Comparison of ENCODE assay signal across 18 cellular contexts in genomic region chr1:168386492-168386891, GRCh38.
DNase-seq lines count a peak whose midpoint lies in the region; ATAC-seq and TF ChIP-seq lines count a peak whose summit lies in the region.
"Had no signal": no experiment of that assay in that cellular context is flagged by ENCODE, and none has a peak within 500 bp of the region (broad histone marks: within the 10 kb centered on the region; RNA-seq: fewer than 3 reads in every experiment).

No MANE protein-coding gene starts in this region.

- no peak overlapping the region for H3K4me3 Mint-ChIP-seq in activated CD8-positive, alpha-beta T cell treated with anti-CD3 and anti-CD28 coated beads for 36 hours
- H3K4me3 Mint-ChIP-seq in activated CD8-positive, alpha-beta T cell treated with anti-CD3 and anti-CD28 coated beads, Interleukin-2, amount 10 ng/mL, durations not matched to agents 7 days and 5 days: no peak overlapping the region
- peak overlapping the region in 1 of 2 donors; percentile 76 for H3K4me3 Mint-ChIP-seq in effector memory CD8-positive, alpha-beta T cell
- H3K4me3 Mint-ChIP-seq in stimulated activated effector memory CD8-positive, alpha-beta T cell treated with anti-CD3 and anti-CD28 coated beads, Interleukin-12 subunit alpha, Interleukin-12 subunit beta, amount 100 ng/mL, for 72 hours: peak overlapping the region; percentile 62

- no peaks in the 10 kb centered on the region for H3K9me3 Mint-ChIP-seq in activated CD8-positive, alpha-beta T cell treated with anti-CD3 and anti-CD28 coated beads for 36 hours
- H3K9me3 Mint-ChIP-seq in activated CD8-positive, alpha-beta T cell treated with anti-CD3 and anti-CD28 coated beads, Interleukin-2, amount 10 ng/mL, durations not matched to agents 7 days and 5 days (ENCODE audit: insufficient read depth): no peaks in the 10 kb centered on the region
- no peaks in the 10 kb centered on the region for H3K9me3 Mint-ChIP-seq in effector memory CD8-positive, alpha-beta T cell
- no peaks in the 10 kb centered on the region for H3K9me3 Mint-ChIP-seq in stimulated activated effector memory CD8-positive, alpha-beta T cell treated with anti-CD3 and anti-CD28 coated beads, Interleukin-12 subunit alpha, Interleukin-12 subunit beta, amount 100 ng/mL, for 72 hours
- H3K9me3 Mint-ChIP-seq: activated T-cell treated with anti-CD3 and anti-CD28 coated beads, Interleukin-2, amount 50 U/mL, for 4 hours; CD4-positive, alpha-beta T cell; central memory CD8-positive, alpha-beta T cell; stimulated activated naive CD8-positive, alpha-beta T cell treated with anti-CD3 and anti-CD28 coated beads, Interleukin-15, Interleukin-2, amounts not matched to agents 100 ng/mL and 50 ng/mL, for 24 hours; T-helper 2 cell treated with Interferon-gamma antibody and Interleukin-4, amounts not matched to agents 5 μg/mL and 100 μg/mL, for 36 hours had no signal

- CTCF ChIA-PET in activated CD8-positive, alpha-beta T cell treated with anti-CD3 and anti-CD28 coated beads for 36 hours (lab: Charles Lee): interaction anchor here (1.1 to 2.0 kb wide), 4 partner anchors 9 to 44 kb away, joined by 4 to 10 read pairs (median 4); no protein-coding TSS in a partner anchor
- CTCF ChIA-PET in activated CD8-positive, alpha-beta T cell treated with anti-CD3 and anti-CD28 coated beads, Interleukin-2, amount 10 ng/mL, durations not matched to agents 7 days and 5 days (lab: Charles Lee): interaction anchor here (1.1 to 3.9 kb wide), 3 partner anchors 23 to 49 kb away, joined by 3 to 24 read pairs (median 8); no protein-coding TSS in a partner anchor

- no peaks in the 10 kb centered on the region for H3K36me3 Mint-ChIP-seq in activated CD8-positive, alpha-beta T cell treated with anti-CD3 and anti-CD28 coated beads for 36 hours (ENCODE audit: low read depth)
- no peaks in the 10 kb centered on the region for H3K36me3 Mint-ChIP-seq in activated CD8-positive, alpha-beta T cell treated with anti-CD3 and anti-CD28 coated beads, Interleukin-2, amount 10 ng/mL, durations not matched to agents 7 days and 5 days (ENCODE audit: low read depth)
- H3K36me3 Mint-ChIP-seq in effector memory CD8-positive, alpha-beta T cell (ENCODE audit: insufficient read depth): peaks cover 5% of the 10 kb centered on the region
- H3K36me3 Mint-ChIP-seq in stimulated activated effector memory CD8-positive, alpha-beta T cell treated with anti-CD3 and anti-CD28 coated beads, Interleukin-12 subunit alpha, Interleukin-12 subunit beta, amount 100 ng/mL, for 72 hours: no peaks in the 10 kb centered on the region
- H3K36me3 Mint-ChIP-seq: mesothelial cell of epicardium had no signal

- peaks cover 16% of the 10 kb centered on the region for H3K4me1 Mint-ChIP-seq in activated CD8-positive, alpha-beta T cell treated with anti-CD3 and anti-CD28 coated beads for 36 hours (ENCODE audit: low read depth)
- peaks cover 17% of the 10 kb centered on the region for H3K4me1 Mint-ChIP-seq in activated CD8-positive, alpha-beta T cell treated with anti-CD3 and anti-CD28 coated beads, Interleukin-2, amount 10 ng/mL, durations not matched to agents 7 days and 5 days (ENCODE audit: low read depth)
- peaks cover 29 to 30% of the 10 kb centered on the region in 2 donors for H3K4me1 Mint-ChIP-seq in effector memory CD8-positive, alpha-beta T cell (ENCODE audit: low read depth in 2 of 2)
- peaks cover 28% of the 10 kb centered on the region for H3K4me1 Mint-ChIP-seq in stimulated activated effector memory CD8-positive, alpha-beta T cell treated with anti-CD3 and anti-CD28 coated beads, Interleukin-12 subunit alpha, Interleukin-12 subunit beta, amount 100 ng/mL, for 72 hours

- H3K27ac Mint-ChIP-seq in activated CD8-positive, alpha-beta T cell treated with anti-CD3 and anti-CD28 coated beads for 36 hours: no peak overlapping the region
- H3K27ac Mint-ChIP-seq in activated CD8-positive, alpha-beta T cell treated with anti-CD3 and anti-CD28 coated beads, Interleukin-2, amount 10 ng/mL, durations not matched to agents 7 days and 5 days: no peak overlapping the region
- peak overlapping the region; percentile 96 for H3K27ac Mint-ChIP-seq in effector memory CD8-positive, alpha-beta T cell
- H3K27ac Mint-ChIP-seq in stimulated activated effector memory CD8-positive, alpha-beta T cell treated with anti-CD3 and anti-CD28 coated beads, Interleukin-12 subunit alpha, Interleukin-12 subunit beta, amount 100 ng/mL, for 72 hours: no peak overlapping the region

- POLR2A ChIA-PET in activated CD8-positive, alpha-beta T cell treated with anti-CD3 and anti-CD28 coated beads for 36 hours (lab: Charles Lee): no interaction called here
- POLR2A ChIA-PET in activated CD8-positive, alpha-beta T cell treated with anti-CD3 and anti-CD28 coated beads, Interleukin-2, amount 10 ng/mL, durations not matched to agents 7 days and 5 days (lab: Charles Lee): no interaction called here

- peak; percentile 15 for ATAC-seq in activated CD8-positive, alpha-beta T cell treated with anti-CD3 and anti-CD28 coated beads for 36 hours
- ATAC-seq in activated CD8-positive, alpha-beta T cell treated with anti-CD3 and anti-CD28 coated beads, Interleukin-2, amount 10 ng/mL, durations not matched to agents 7 days and 5 days: no peak
- ATAC-seq in effector memory CD8-positive, alpha-beta T cell (replicated peaks): no peak
- ATAC-seq in stimulated activated effector memory CD8-positive, alpha-beta T cell treated with anti-CD3 and anti-CD28 coated beads, Interleukin-12 subunit alpha, Interleukin-12 subunit beta, amount 100 ng/mL, for 72 hours: no peak
- no peak for ATAC-seq in left cardiac atrium

- no peak for DNase-seq in activated CD8-positive, alpha-beta T cell treated with anti-CD3 and anti-CD28 coated beads for 36 hours
- no peak for DNase-seq in activated CD8-positive, alpha-beta T cell treated with anti-CD3 and anti-CD28 coated beads, Interleukin-2, amount 10 ng/mL, durations not matched to agents 7 days and 5 days
- DNase-seq in NCI-H69 (lab: John Stamatoyannopoulos, UW) (peak; percentile 33), left cardiac atrium (no peak), DMS114 treated with DMSO at 0.1 percent for 48 hours (lab: John Stamatoyannopoulos, UW; ENCODE audit: unreplicated experiment) (no peak)
- DNase-seq in effector memory CD8-positive, alpha-beta T cell: no peak
- no peak for DNase-seq in stimulated activated effector memory CD8-positive, alpha-beta T cell treated with anti-CD3 and anti-CD28 coated beads, Interleukin-12 subunit alpha, Interleukin-12 subunit beta, amount 100 ng/mL, for 72 hours (ENCODE audit: low spot score in 2 of 2)
- no peak for DNase-seq in activated effector memory CD4-positive, alpha-beta T cell treated with Interleukin-2 at 50 U/mL for 16 hours
- DNase-seq: AML-193, IMR-90, NCI-H187, NCI-H524 treated with DMSO at 0.1 percent for 48 hours had no signal

- peaks cover 4% of the 10 kb centered on the region for H3K27me3 Mint-ChIP-seq in activated CD8-positive, alpha-beta T cell treated with anti-CD3 and anti-CD28 coated beads for 36 hours
- peaks cover 9% of the 10 kb centered on the region for H3K27me3 Mint-ChIP-seq in activated CD8-positive, alpha-beta T cell treated with anti-CD3 and anti-CD28 coated beads, Interleukin-2, amount 10 ng/mL, durations not matched to agents 7 days and 5 days (ENCODE audit: low read depth)
- H3K27me3 Mint-ChIP-seq in effector memory CD8-positive, alpha-beta T cell: no peaks in the 10 kb centered on the region
- H3K27me3 Mint-ChIP-seq: central memory CD8-positive, alpha-beta T cell had no signal

- intact Hi-C loops in activated CD8-positive, alpha-beta T cell treated with anti-CD3 and anti-CD28 coated beads for 36 hours (cut with micrococcal nuclease): no loop called here
- intact Hi-C loops in left cardiac atrium (cut with DNase I): no loop called here

- TF ChIP-seq CTCF in activated CD8-positive, alpha-beta T cell treated with anti-CD3 and anti-CD28 coated beads for 36 hours (IDR thresholded peaks at IDR 0.05): no peak

Comparison
In these comparisons a context has a peak if more than half of its experiments do, and no peak if none do; other contexts are left out.
1. H3K27ac Mint-ChIP-seq: peak in effector memory CD8-positive, alpha-beta T cell (2 of 2); none in activated CD8-positive, alpha-beta T cell treated with anti-CD3 and anti-CD28 coated beads for 36 hours (single experiment), activated CD8-positive, alpha-beta T cell treated with anti-CD3 and anti-CD28 coated beads, Interleukin-2, amount 10 ng/mL, durations not matched to agents 7 days and 5 days (single experiment) and stimulated activated effector memory CD8-positive, alpha-beta T cell treated with anti-CD3 and anti-CD28 coated beads, Interleukin-12 subunit alpha, Interleukin-12 subunit beta, amount 100 ng/mL, for 72 hours (single experiment).